Comparison of ENCODE assay signal across 8 cellular contexts in the genomic region with DNA sequence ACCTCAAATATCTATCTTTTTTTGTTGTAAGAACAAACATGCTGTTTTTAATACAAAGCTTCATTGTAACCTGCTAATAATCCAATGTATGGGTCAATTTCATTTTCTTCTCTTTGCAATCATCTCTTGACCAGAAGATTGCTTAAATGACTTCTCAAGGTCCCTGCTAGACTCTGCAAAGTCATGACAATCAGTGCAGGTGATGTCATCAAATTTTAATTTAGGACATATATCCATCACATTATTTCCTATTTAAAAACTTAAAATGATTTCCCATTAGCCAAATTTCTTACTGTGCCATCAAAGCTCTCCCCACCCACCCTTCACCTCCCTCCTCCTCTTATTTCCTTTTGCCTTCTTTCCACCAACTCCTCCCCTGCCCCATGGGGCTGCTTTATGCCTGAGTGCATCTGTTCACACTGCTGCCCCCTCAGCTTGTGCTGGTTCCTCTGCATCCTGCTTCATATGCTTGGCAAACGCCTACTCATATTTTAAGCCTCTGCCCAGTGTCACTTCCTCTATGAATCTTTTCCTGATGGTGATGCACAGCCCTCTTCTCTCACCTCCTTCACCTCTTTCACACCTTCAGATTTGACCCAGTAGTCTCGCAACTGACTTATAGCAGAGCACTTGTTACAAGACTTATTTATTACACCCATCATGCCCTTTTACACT. TPM values are rescaled to one million over a fixed set of nuclear protein-coding genes. Genes with fewer than 3 reads are reported as not detected.
A peak's percentile ranks its signal among the peaks of the same experiment; 100 is the strongest.
DNase-seq lines count a peak whose midpoint lies in the region; ATAC-seq and TF ChIP-seq lines count a peak whose summit lies in the region.

No MANE protein-coding gene starts in this region.

- no peaks in the 10 kb centered on the region for H3K27me3 Mint-ChIP-seq in activated naive CD8-positive, alpha-beta T cell
- peaks cover 86% of the 10 kb centered on the region for H3K27me3 Mint-ChIP-seq in Calu3 (ENCODE audit: unreplicated experiment)

- H3K9me3 ChIP-seq in DND-41 (ENCODE audit: insufficient read depth, low read length, severe bottlenecking) (no peaks in the 10 kb centered on the region), uterus (no peaks in the 10 kb centered on the region)

- H3K27me3 ChIP-seq in DND-41 (ENCODE audit: insufficient read depth, low read length, poor library complexity) (peaks cover 5% of the 10 kb centered on the region), uterus (no peaks in the 10 kb centered on the region)

- no peak overlapping the region for H3K27ac ChIP-seq in DND-41 (ENCODE audit: low read length)
- no peak overlapping the region for H3K27ac ChIP-seq in uterus

- H3K9me3 Mint-ChIP-seq in activated naive CD8-positive, alpha-beta T cell (ENCODE audit: low read depth), result no peaks in the 10 kb centered on the region
- no peaks in the 10 kb centered on the region for H3K9me3 Mint-ChIP-seq in Calu3 (ENCODE audit: low read depth, unreplicated experiment)

- BruUV-seq in Calu3 (replicated peaks; lab: Mats Ljungman, UMichigan), result no TSS peak

- ATAC-seq in DND-41 (ENCODE audit: insufficient read depth, low read depth) (peak; percentile 87), GM19372 (IDR thresholded peaks at IDR 0.05; ENCODE audit: low read depth, unreplicated experiment) (peak; percentile 46), HG03460 (IDR thresholded peaks at IDR 0.05; ENCODE audit: unreplicated experiment) (peak; percentile 49)

- H3K4me2 ChIP-seq in DND-41 (ENCODE audit: insufficient read depth, low read length), result no peak overlapping the region

- intact Hi-C loops in Calu3 (cut with micrococcal nuclease; ENCODE audit: unreplicated experiment), result no loop called here
- intact Hi-C loops in uterus (cut with DNase I; ENCODE audit: low total_unique reads), result no loop called here

- CTCF ChIA-PET in Calu3 (lab: Charles Lee), result no interaction called here

- H3K4me3 Mint-ChIP-seq in activated naive CD8-positive, alpha-beta T cell, result peak overlapping the region; percentile 52
- H3K4me3 Mint-ChIP-seq in Calu3 (ENCODE audit: low read depth, unreplicated experiment), result no peak overlapping the region

- TF ChIP-seq CTCF in DND-41 (IDR thresholded peaks at IDR 0.05; ENCODE audit: borderline replicate concordance, extremely low read depth, low read length, poor library complexity, severe bottlenecking) (peak; percentile 19), Calu3 (IDR thresholded peaks at IDR 0.05; ENCODE audit: unreplicated experiment) (no peak), uterus (IDR thresholded peaks at IDR 0.05) (no peak)

- H3K79me2 ChIP-seq in DND-41 (ENCODE audit: insufficient read depth, low read length), result no peaks in the 10 kb centered on the region

- peaks cover 47% of the 10 kb centered on the region for H3K4me1 Mint-ChIP-seq in activated naive CD8-positive, alpha-beta T cell (ENCODE audit: low read depth)
- no peaks in the 10 kb centered on the region for H3K4me1 Mint-ChIP-seq in Calu3 (ENCODE audit: low read depth, unreplicated experiment)

- TF ChIP-seq POLR2A in uterus (IDR thresholded peaks at IDR 0.05), result no peak

- peaks cover 4% of the 10 kb centered on the region; the same call in 1 of the 2 replicates for H3K4me1 ChIP-seq in DND-41 (ENCODE audit: insufficient read depth, low read length)
- no peaks in the 10 kb centered on the region for H3K4me1 ChIP-seq in uterus

- no peak overlapping the region for H2AFZ ChIP-seq in DND-41 (ENCODE audit: low read depth, low read length)

- H3K27ac Mint-ChIP-seq in activated naive CD8-positive, alpha-beta T cell, result peak overlapping the region; percentile 68
- H3K27ac Mint-ChIP-seq in Calu3 (ENCODE audit: unreplicated experiment), result no peak overlapping the region

- no peaks in the 10 kb centered on the region for H4K20me1 ChIP-seq in DND-41 (ENCODE audit: insufficient read depth, low read length)

- no peaks in the 10 kb centered on the region for H3K36me3 ChIP-seq in DND-41 (ENCODE audit: insufficient read depth, low read length)
- no peaks in the 10 kb centered on the region for H3K36me3 ChIP-seq in uterus

- peak; percentile 33 for DNase-seq in DND-41
- DNase-seq in NCI-H748 treated with DMSO at 0.1 percent for 48 hours (lab: John Stamatoyannopoulos, UW), result no peak
- DNase-seq in Calu3, result no peak
- no peak for DNase-seq in uterus
- no peak for DNase-seq in islet precursor cell

- H3K36me3 Mint-ChIP-seq in activated naive CD8-positive, alpha-beta T cell, result peaks cover 2% of the 10 kb centered on the region
- no peaks in the 10 kb centered on the region for H3K36me3 Mint-ChIP-seq in Calu3 (ENCODE audit: insufficient read depth, unreplicated experiment)

- no peak overlapping the region for H3K9ac ChIP-seq in DND-41 (ENCODE audit: low read depth, low read length)

- no peak overlapping the region for H3K4me3 ChIP-seq in DND-41 (ENCODE audit: low read depth in 1 of 2, low read length in 2 of 2)
- H3K4me3 ChIP-seq in uterus, result no peak overlapping the region

RNA-seq across cellular contexts. Expression of a gene that starts 20.3 kb away (rescaled TPM):
- total RNA-seq in Calu3 (2022) (not detected in 2 replicates), uterus (1 to 10 TPM in 3 of 4 donors, under 1 TPM in 1; under 0.01 to 7.5 (median 3.4) TPM)
